17 cellular contexts compared by ENCODE assay signal in genomic region chr6:4871825-4872224, GRCh38.
DNase-seq lines count a peak whose midpoint lies in the region; ATAC-seq and TF ChIP-seq lines count a peak whose summit lies in the region.
"Had no signal": no experiment of that assay in that cellular context is flagged by ENCODE, and none has a peak within 500 bp of the region (broad histone marks: within the 10 kb centered on the region; RNA-seq: fewer than 3 reads in every experiment).

No MANE protein-coding gene starts in this region.

- H3K4me1 ChIP-seq in Panc1 (ENCODE audit: control insufficient read depth, insufficient read depth, low read length) (peaks cover 12% of the 10 kb centered on the region; the same call in 1 of the 2 replicates), esophagus muscularis mucosa (peaks cover 0 to 49% (median 39%) of the 10 kb centered on the region in 4 donors), SK-N-SH (ENCODE audit: control insufficient read depth in 1 of 2, insufficient read depth in 2 of 2, low read depth in 1 of 2, low read length in 1 of 2) (no peaks in the 10 kb centered on the region; a peak in 1 of 4 replicates)
- H3K4me1 ChIP-seq: BE2C had no signal

- H3K27me3 ChIP-seq in Panc1 (ENCODE audit: control insufficient read depth, insufficient read depth, low read length) (no peaks in the 10 kb centered on the region), esophagus muscularis mucosa (no peaks in the 10 kb centered on the region), SK-N-SH (ENCODE audit: insufficient read depth) (no peaks in the 10 kb centered on the region)
- H3K27me3 ChIP-seq: BE2C had no signal

- no peak for TF ChIP-seq POLR2A in esophagus muscularis mucosa (IDR thresholded peaks at IDR 0.05; ENCODE audit: low read depth)

- no peaks in the 10 kb centered on the region for H3K9me3 ChIP-seq in Panc1 (ENCODE audit: control insufficient read depth, insufficient read depth, low read depth, low read length)
- H3K9me3 ChIP-seq in esophagus muscularis mucosa, result peaks cover 0 to 9% (median 5%) of the 10 kb centered on the region in 4 donors
- H3K9me3 ChIP-seq in SK-N-SH, result peaks cover 7% of the 10 kb centered on the region
- H3K9me3 ChIP-seq: BE2C had no signal

- CTCF ChIA-PET in Panc1 (lab: Charles Lee), result no interaction called here
- CTCF ChIA-PET in SK-N-SH (lab: Yijun Ruan, JAX), result interaction anchor here (1.1 kb wide), 1 partner anchor 14 kb away, joined by 3 read pairs; no protein-coding TSS in a partner anchor

- no peak overlapping the region for H3K9ac ChIP-seq in SK-N-SH
- H3K9ac ChIP-seq: GM23248 had no signal

- ATAC-seq in Panc1, result 0 out of 2 replicates have a peak, but pooled peaks have one; percentile 34
- peak; percentile 34 for ATAC-seq in stimulated activated effector memory CD8-positive, alpha-beta T cell treated with anti-CD3 and anti-CD28 coated beads, Interleukin-12 subunit alpha, Interleukin-12 subunit beta, amount 100 ng/mL, for 72 hours
- ATAC-seq: A549 had no signal

- peaks cover 52% of the 10 kb centered on the region for H3K4me1 Mint-ChIP-seq in HFFc6 (ENCODE audit: low read depth)
- peaks cover 49% of the 10 kb centered on the region for H3K4me1 Mint-ChIP-seq in stimulated activated effector memory CD8-positive, alpha-beta T cell treated with anti-CD3 and anti-CD28 coated beads, Interleukin-12 subunit alpha, Interleukin-12 subunit beta, amount 100 ng/mL, for 72 hours

- H3K4me2 ChIP-seq in SK-N-SH, result no peak overlapping the region
- H3K4me2 ChIP-seq: A549 had no signal

- TF ChIP-seq CTCF in HFFc6 (IDR thresholded peaks at IDR 0.05), result no peak
- no peak for TF ChIP-seq CTCF in Panc1 (IDR thresholded peaks at IDR 0.05)
- TF ChIP-seq CTCF in esophagus muscularis mucosa (IDR thresholded peaks at IDR 0.05), result no peak
- no peak for TF ChIP-seq CTCF in SK-N-SH (IDR thresholded peaks at IDR 0.05)

- no peak overlapping the region for H3K4me3 Mint-ChIP-seq in HFFc6
- H3K4me3 Mint-ChIP-seq in stimulated activated effector memory CD8-positive, alpha-beta T cell treated with anti-CD3 and anti-CD28 coated beads, Interleukin-12 subunit alpha, Interleukin-12 subunit beta, amount 100 ng/mL, for 72 hours, result no peak overlapping the region

- H3F3A ChIP-seq in SK-N-SH (replicated peaks; ENCODE audit: insufficient read depth), result peaks cover 7% of the 10 kb centered on the region

- H3K4me3 ChIP-seq in Panc1 (ENCODE audit: low read depth in 2 of 2, low read length in 2 of 2), result no peak overlapping the region
- no peak overlapping the region for H3K4me3 ChIP-seq in esophagus muscularis mucosa
- H3K4me3 ChIP-seq in SK-N-SH (ENCODE audit: low read depth in 2 of 2, low read length in 1 of 2), result no peak overlapping the region
- H3K4me3 ChIP-seq: A549, GM23248 had no signal

- peaks cover 63% of the 10 kb centered on the region for H4K20me1 ChIP-seq in SK-N-SH (ENCODE audit: insufficient read depth)

- H3K27me3 Mint-ChIP-seq in HFFc6 (ENCODE audit: insufficient read depth), result no peaks in the 10 kb centered on the region
- H3K27me3 Mint-ChIP-seq: CD4-positive, alpha-beta memory T cell; IgD-negative memory B cell had no signal

- H3K36me3 ChIP-seq in Panc1 (ENCODE audit: control insufficient read depth, insufficient read depth, low read length), result no peaks in the 10 kb centered on the region
- H3K36me3 ChIP-seq in esophagus muscularis mucosa, result no peaks in the 10 kb centered on the region
- H3K36me3 ChIP-seq in SK-N-SH (replicated peaks in 1 of 2; ENCODE audit: control insufficient read depth in 1 of 2, insufficient read depth in 2 of 2, low read length in 1 of 2), result peaks cover 0 to 13% of the 10 kb centered on the region in 2 experiments
- H3K36me3 ChIP-seq: BE2C had no signal

- intact Hi-C loops in Panc1 (cut with micrococcal nuclease; ENCODE audit: unreplicated experiment), result no loop called here
- intact Hi-C loops in esophagus muscularis mucosa (cut with DNase I), result no loop called here

- TF ChIP-seq EP300 in esophagus muscularis mucosa (IDR thresholded peaks at IDR 0.05), result no peak
- no peak for TF ChIP-seq EP300 in SK-N-SH (IDR thresholded peaks at IDR 0.05; ENCODE audit: borderline replicate concordance in 1 of 2, low read depth in 1 of 2, low read length in 1 of 2)

- no peak for TF ChIP-seq RAD21 in SK-N-SH (IDR thresholded peaks at IDR 0.05; ENCODE audit: low read length)

- H3K9me2 ChIP-seq in SK-N-SH, result no peaks in the 10 kb centered on the region

- 0 out of 2 replicates have a peak overlapping the region, but pooled peaks have one; percentile 1 for H3K27ac Mint-ChIP-seq in HFFc6
- H3K27ac Mint-ChIP-seq in stimulated activated effector memory CD8-positive, alpha-beta T cell treated with anti-CD3 and anti-CD28 coated beads, Interleukin-12 subunit alpha, Interleukin-12 subunit beta, amount 100 ng/mL, for 72 hours, result no peak overlapping the region
- H3K27ac Mint-ChIP-seq: CD4-positive, alpha-beta memory T cell had no signal

- H2AFZ ChIP-seq in SK-N-SH (ENCODE audit: low read depth), result no peak overlapping the region
- H2AFZ ChIP-seq: GM23248 had no signal

- in situ Hi-C loops in Panc1 (cut with HindIII; ENCODE audit: low pct_unique_long_range_greater_than_20kb, low sequenced_read_pairs), result no loop called here

- peaks cover 13% of the 10 kb centered on the region for H3K9me3 Mint-ChIP-seq in HFFc6
- H3K9me3 Mint-ChIP-seq in stimulated activated effector memory CD8-positive, alpha-beta T cell treated with anti-CD3 and anti-CD28 coated beads, Interleukin-12 subunit alpha, Interleukin-12 subunit beta, amount 100 ng/mL, for 72 hours, result peaks cover 9% of the 10 kb centered on the region

- 99% methylated on average over 5 of the region's 5 CpGs for WGBS in esophagus muscularis mucosa
- WGBS in SK-N-SH (ENCODE audit: low lambda C conversion rate), result 98% methylated on average over 5 of the region's 5 CpGs

- H3K27ac ChIP-seq in Panc1 (ENCODE audit: low read length) (no peak overlapping the region), esophagus muscularis mucosa (replicated peaks in 1 of 4) (no peak overlapping the region), SK-N-SH (ENCODE audit: low read depth in 2 of 2, low read length in 1 of 2) (no peak overlapping the region)
- H3K27ac ChIP-seq: A549, C4-2B, GM23248 had no signal

- POLR2A ChIA-PET in Panc1 (lab: Charles Lee) (no interaction called here), SK-N-SH (lab: Yijun Ruan, JAX) (no interaction called here)

- no TSS peak for BruUV-seq in Panc1 (replicated peaks; lab: Mats Ljungman, UMichigan)

- DNase-seq in HFFc6 (no peak), Panc1 (ENCODE audit: low read depth, low spot score) (no peak), esophagus muscularis mucosa (ENCODE audit: extremely low spot score) (peak; percentile 37), NCI-H2107 (lab: John Stamatoyannopoulos, UW) (no peak), SK-N-SH (no peak), NCI-H526 (lab: John Stamatoyannopoulos, UW) (no peak)
- no peak for DNase-seq in stimulated activated effector memory CD8-positive, alpha-beta T cell treated with anti-CD3 and anti-CD28 coated beads, Interleukin-12 subunit alpha, Interleukin-12 subunit beta, amount 100 ng/mL, for 72 hours (ENCODE audit: low spot score in 2 of 2)
- no peak for DNase-seq in stimulated activated CD4-positive, alpha-beta T cell treated with anti-CD3 and anti-CD28 coated beads, Interleukin-12 subunit alpha, Interleukin-12 subunit beta, amount 100 ng/mL, for 4 hours
- DNase-seq: BE2C; CD4-positive, alpha-beta memory T cell; DND-41; GDM1; H7 had no signal

- H3K36me3 Mint-ChIP-seq in HFFc6 (ENCODE audit: low read depth), result peaks cover 14% of the 10 kb centered on the region
- no peaks in the 10 kb centered on the region for H3K36me3 Mint-ChIP-seq in stimulated activated effector memory CD8-positive, alpha-beta T cell treated with anti-CD3 and anti-CD28 coated beads, Interleukin-12 subunit alpha, Interleukin-12 subunit beta, amount 100 ng/mL, for 72 hours

- H3K79me2 ChIP-seq in SK-N-SH (ENCODE audit: insufficient read depth), result peaks cover 89% of the 10 kb centered on the region

TF ChIP-seq in SK-N-SH, 30 proteins besides CTCF, POLR2A, EP300 and RAD21:
- TF ChIP-seq RFX5 (IDR thresholded peaks at IDR 0.05; ENCODE audit: low read length) (no peak), TAF1 (IDR thresholded peaks at IDR 0.05; ENCODE audit: borderline replicate concordance, low read depth, low read length) (no peak), RXRA (IDR thresholded peaks at IDR 0.05; ENCODE audit: borderline replicate concordance, low read depth) (no peak), FOXJ3 (CRISPR knock-in tag; IDR thresholded peaks at IDR 0.05) (no peak), NRF1 (IDR thresholded peaks at IDR 0.05; ENCODE audit: low read depth, low read length) (no peak), JUND (IDR thresholded peaks at IDR 0.05) (no peak), TEAD4 (IDR thresholded peaks at IDR 0.05; ENCODE audit: borderline replicate concordance, insufficient read depth) (no peak), USF2 (IDR thresholded peaks at IDR 0.05; ENCODE audit: borderline replicate concordance, low read depth, low read length) (no peak)
